ENCODE assay signal across 1 cellular context in the genomic region with DNA sequence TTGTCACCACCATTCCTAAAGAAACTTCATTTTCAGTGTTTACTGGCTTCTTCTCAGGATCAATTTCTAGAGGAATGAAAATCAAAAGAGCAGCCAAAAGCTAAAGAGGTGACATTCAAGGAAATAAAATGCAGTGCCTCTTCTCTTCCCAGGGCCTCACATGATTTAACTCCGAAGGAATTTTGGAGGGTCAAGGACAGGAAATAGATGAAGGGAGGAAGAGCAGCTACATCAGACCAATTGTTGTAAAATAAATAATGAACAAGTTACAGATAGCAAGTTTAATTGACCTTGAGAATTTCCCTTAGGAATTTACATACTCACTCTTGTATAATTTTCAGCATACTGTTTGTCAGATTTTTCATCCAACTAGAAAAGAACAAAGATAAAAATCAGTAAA.
TF ChIP-seq lines count a peak whose summit lies in the region.

No MANE protein-coding gene starts in this region.

TF ChIP-seq in A549, 52 proteins besides CTCF, POLR2A, EP300 and RAD21 (continued from another document):
- TF ChIP-seq, protein P1, sequence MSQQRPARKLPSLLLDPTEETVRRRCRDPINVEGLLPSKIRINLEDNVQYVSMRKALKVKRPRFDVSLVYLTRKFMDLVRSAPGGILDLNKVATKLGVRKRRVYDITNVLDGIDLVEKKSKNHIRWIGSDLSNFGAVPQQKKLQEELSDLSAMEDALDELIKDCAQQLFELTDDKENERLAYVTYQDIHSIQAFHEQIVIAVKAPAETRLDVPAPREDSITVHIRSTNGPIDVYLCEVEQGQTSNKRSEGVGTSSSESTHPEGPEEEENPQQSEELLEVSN (IDR thresholded peaks at IDR 0.05; ENCODE audit: borderline replicate concordance, low read depth) = no peak
- TF ChIP-seq, protein P2, sequence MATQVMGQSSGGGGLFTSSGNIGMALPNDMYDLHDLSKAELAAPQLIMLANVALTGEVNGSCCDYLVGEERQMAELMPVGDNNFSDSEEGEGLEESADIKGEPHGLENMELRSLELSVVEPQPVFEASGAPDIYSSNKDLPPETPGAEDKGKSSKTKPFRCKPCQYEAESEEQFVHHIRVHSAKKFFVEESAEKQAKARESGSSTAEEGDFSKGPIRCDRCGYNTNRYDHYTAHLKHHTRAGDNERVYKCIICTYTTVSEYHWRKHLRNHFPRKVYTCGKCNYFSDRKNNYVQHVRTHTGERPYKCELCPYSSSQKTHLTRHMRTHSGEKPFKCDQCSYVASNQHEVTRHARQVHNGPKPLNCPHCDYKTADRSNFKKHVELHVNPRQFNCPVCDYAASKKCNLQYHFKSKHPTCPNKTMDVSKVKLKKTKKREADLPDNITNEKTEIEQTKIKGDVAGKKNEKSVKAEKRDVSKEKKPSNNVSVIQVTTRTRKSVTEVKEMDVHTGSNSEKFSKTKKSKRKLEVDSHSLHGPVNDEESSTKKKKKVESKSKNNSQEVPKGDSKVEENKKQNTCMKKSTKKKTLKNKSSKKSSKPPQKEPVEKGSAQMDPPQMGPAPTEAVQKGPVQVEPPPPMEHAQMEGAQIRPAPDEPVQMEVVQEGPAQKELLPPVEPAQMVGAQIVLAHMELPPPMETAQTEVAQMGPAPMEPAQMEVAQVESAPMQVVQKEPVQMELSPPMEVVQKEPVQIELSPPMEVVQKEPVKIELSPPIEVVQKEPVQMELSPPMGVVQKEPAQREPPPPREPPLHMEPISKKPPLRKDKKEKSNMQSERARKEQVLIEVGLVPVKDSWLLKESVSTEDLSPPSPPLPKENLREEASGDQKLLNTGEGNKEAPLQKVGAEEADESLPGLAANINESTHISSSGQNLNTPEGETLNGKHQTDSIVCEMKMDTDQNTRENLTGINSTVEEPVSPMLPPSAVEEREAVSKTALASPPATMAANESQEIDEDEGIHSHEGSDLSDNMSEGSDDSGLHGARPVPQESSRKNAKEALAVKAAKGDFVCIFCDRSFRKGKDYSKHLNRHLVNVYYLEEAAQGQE (IDR thresholded peaks at IDR 0.05) = no peak
- TF ChIP-seq CEBPB (IDR thresholded peaks at IDR 0.05) (no peak), HDAC2 (IDR thresholded peaks at IDR 0.05) (no peak), HOXB13 (CRISPR knock-in tag; IDR thresholded peaks at IDR 0.05; ENCODE audit: low read depth) (no peak), ZSCAN20 (CRISPR knock-in tag; IDR thresholded peaks at IDR 0.05) (no peak), BHLHE40 (IDR thresholded peaks at IDR 0.05; ENCODE audit: low read depth, low read length) (no peak), NR3C1 (IDR thresholded peaks at IDR 0.05) (no peak), ZFP36 (IDR thresholded peaks at IDR 0.05; ENCODE audit: borderline replicate concordance, partially characterized antibody) (no peak)
TF ChIP-seq in A549: peak in this region for 0.
